ENCODE assay signal across 1 cellular context in the genomic region with DNA sequence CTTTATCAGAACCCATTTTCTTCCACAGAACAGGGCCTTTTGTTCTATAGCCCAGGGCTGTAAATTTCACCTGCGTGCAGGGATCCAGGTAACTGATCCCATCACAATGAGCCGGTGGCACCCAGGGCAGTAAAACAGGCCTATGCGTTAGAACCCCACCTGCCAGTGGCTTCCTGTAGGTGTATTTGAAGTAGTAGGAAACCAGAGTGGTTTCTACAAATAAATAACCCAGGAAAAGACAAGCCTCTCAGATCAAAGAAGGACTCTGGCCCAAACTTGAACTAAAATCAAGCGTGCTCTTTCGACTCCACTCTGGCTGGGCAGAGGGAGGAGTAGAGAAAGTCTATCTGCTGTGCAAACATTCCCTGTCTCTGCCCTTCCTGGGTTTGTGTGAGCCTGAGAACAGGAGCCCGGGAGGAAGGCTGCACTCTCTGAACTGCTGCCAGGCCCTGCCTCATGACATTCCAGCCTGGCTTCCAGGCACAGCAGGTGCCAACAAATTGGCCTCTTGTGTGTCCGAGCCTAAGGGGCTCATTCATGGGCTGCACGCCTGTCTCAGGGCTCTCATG.
TF ChIP-seq lines count a peak whose summit lies in the region.

No MANE protein-coding gene starts in this region.

TF ChIP-seq in SK-N-SH treated with all-trans-retinoic acid at 6 μM for 48 hours, 23 proteins besides CTCF, POLR2A, EP300 and RAD21 (continued from another document):
- TF ChIP-seq, protein P1, sequence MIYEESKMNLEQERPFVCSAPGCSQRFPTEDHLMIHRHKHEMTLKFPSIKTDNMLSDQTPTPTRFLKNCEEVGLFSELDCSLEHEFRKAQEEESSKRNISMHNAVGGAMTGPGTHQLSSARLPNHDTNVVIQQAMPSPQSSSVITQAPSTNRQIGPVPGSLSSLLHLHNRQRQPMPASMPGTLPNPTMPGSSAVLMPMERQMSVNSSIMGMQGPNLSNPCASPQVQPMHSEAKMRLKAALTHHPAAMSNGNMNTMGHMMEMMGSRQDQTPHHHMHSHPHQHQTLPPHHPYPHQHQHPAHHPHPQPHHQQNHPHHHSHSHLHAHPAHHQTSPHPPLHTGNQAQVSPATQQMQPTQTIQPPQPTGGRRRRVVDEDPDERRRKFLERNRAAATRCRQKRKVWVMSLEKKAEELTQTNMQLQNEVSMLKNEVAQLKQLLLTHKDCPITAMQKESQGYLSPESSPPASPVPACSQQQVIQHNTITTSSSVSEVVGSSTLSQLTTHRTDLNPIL (CRISPR knock-in tag; IDR thresholded peaks at IDR 0.05; ENCODE audit: low read depth), result no peak
- TF ChIP-seq TCF4 (CRISPR knock-in tag; IDR thresholded peaks at IDR 0.05; ENCODE audit: borderline replicate concordance), result no peak
- TF ChIP-seq, protein P2, sequence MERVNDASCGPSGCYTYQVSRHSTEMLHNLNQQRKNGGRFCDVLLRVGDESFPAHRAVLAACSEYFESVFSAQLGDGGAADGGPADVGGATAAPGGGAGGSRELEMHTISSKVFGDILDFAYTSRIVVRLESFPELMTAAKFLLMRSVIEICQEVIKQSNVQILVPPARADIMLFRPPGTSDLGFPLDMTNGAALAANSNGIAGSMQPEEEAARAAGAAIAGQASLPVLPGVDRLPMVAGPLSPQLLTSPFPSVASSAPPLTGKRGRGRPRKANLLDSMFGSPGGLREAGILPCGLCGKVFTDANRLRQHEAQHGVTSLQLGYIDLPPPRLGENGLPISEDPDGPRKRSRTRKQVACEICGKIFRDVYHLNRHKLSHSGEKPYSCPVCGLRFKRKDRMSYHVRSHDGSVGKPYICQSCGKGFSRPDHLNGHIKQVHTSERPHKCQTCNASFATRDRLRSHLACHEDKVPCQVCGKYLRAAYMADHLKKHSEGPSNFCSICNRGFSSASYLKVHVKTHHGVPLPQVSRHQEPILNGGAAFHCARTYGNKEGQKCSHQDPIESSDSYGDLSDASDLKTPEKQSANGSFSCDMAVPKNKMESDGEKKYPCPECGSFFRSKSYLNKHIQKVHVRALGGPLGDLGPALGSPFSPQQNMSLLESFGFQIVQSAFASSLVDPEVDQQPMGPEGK (CRISPR knock-in tag; IDR thresholded peaks at IDR 0.05; ENCODE audit: borderline replicate concordance), result no peak
- TF ChIP-seq GLIS3 (CRISPR knock-in tag; IDR thresholded peaks at IDR 0.05), result no peak
- no peak for TF ChIP-seq ZNF70 (CRISPR knock-in tag; IDR thresholded peaks at IDR 0.05)
- TF ChIP-seq CSDC2 (CRISPR knock-in tag; IDR thresholded peaks at IDR 0.05), result no peak
- no peak for TF ChIP-seq POU6F1 (CRISPR knock-in tag; IDR thresholded peaks at IDR 0.05; ENCODE audit: borderline replicate concordance, low read depth)
- TF ChIP-seq ZC3H10 (CRISPR knock-in tag; IDR thresholded peaks at IDR 0.05), result no peak
- no peak for TF ChIP-seq RARB (CRISPR knock-in tag; IDR thresholded peaks at IDR 0.05)
- TF ChIP-seq ESRRG (CRISPR knock-in tag; IDR thresholded peaks at IDR 0.05), result no peak
